ENCODE assay signal across 1 cellular context in genomic region chr5:43396762-43397304, GRCh38.
TF ChIP-seq lines count a peak whose summit lies in the region.

No MANE protein-coding gene starts in this region.

TF ChIP-seq in GM12878, 131 proteins besides CTCF, POLR2A, EP300 and RAD21 (continued from another document):
- TF ChIP-seq PRDM15 (CRISPR knock-in tag; IDR thresholded peaks at IDR 0.05) (no peak), PAX5 (IDR thresholded peaks at IDR 0.05; ENCODE audit: borderline replicate concordance, low read depth, low read length) (0 out of 2 replicates have a peak, but pooled peaks have one; percentile 28), MLLT1 (IDR thresholded peaks at IDR 0.05) (no peak), BHLHE40 (IDR thresholded peaks at IDR 0.05; ENCODE audit: borderline replicate concordance in 1 of 2, low read depth in 2 of 2, low read length in 1 of 2) (peak; percentile 71 to 84; a peak in 3 of 4 replicates), EGR1 (IDR thresholded peaks at IDR 0.05; ENCODE audit: borderline replicate concordance in 1 of 2, low read depth in 2 of 2, low read length in 2 of 2) (peak in 1 of 2 experiments; percentile 2; a peak in 1 of 3 replicates), RB1 (IDR thresholded peaks at IDR 0.05; ENCODE audit: borderline replicate concordance) (0 out of 2 replicates have a peak, but pooled peaks have one; percentile 51), USF1 (IDR thresholded peaks at IDR 0.05; ENCODE audit: borderline replicate concordance, extremely low read length, insufficient read depth, low read depth, low read length) (no peak)
TF ChIP-seq in GM12878: peak in this region for 14.
